Comparison of ENCODE assay signal across 8 cellular contexts in genomic region chr17:43940630-43941029, GRCh38.
DNase-seq lines count a peak whose midpoint lies in the region; ATAC-seq, FAIRE-seq and TF ChIP-seq lines count a peak whose summit lies in the region.

No MANE protein-coding gene starts in this region.

- TF ChIP-seq CTCF in GM12873 (IDR thresholded peaks at IDR 0.05; ENCODE audit: insufficient read depth, low read depth, low read length, missing control alignments), result peak; percentile 60
- TF ChIP-seq CTCF in fibroblast of mammary gland (conservative IDR thresholded peaks at IDR 0.05; ENCODE audit: control insufficient read depth, insufficient read depth, low read depth, low read length), result peak; percentile 54

- no peak for ATAC-seq in GM18909 (IDR thresholded peaks at IDR 0.05; ENCODE audit: poor library complexity, unreplicated experiment)

- DNase-seq in AG20443 (ENCODE audit: low spot score) (peak; percentile 38), RKO (ENCODE audit: low spot score) (peak; percentile 46), fibroblast of mammary gland (ENCODE audit: low read depth) (no peak), urothelium cell line (ENCODE audit: low spot score) (peak; percentile 62), inferior parietal cortex (ENCODE audit: extremely low spot score) (no peak)
- no peak for DNase-seq in activated effector memory CD4-positive, alpha-beta T cell treated with Interleukin-2 at 50 U/mL for 16 hours

- no peak overlapping the region for H3K4me3 ChIP-seq in fibroblast of mammary gland (ENCODE audit: control insufficient read depth, low read depth, low read length)

- peak; percentile 27 for FAIRE-seq in urothelium cell line (lab: Jason Lieb, UNC)

Comparison
In these comparisons a context has a peak if more than half of its experiments do, and no peak if none do; other contexts are left out.
1. DNase-seq: peak in AG20443 (single experiment), RKO (single experiment) and urothelium cell line (single experiment); none in fibroblast of mammary gland (single experiment), activated effector memory CD4-positive, alpha-beta T cell treated with Interleukin-2 at 50 U/mL for 16 hours (single experiment) and inferior parietal cortex (single experiment).